8 cellular contexts compared by ENCODE assay signal in the genomic region with DNA sequence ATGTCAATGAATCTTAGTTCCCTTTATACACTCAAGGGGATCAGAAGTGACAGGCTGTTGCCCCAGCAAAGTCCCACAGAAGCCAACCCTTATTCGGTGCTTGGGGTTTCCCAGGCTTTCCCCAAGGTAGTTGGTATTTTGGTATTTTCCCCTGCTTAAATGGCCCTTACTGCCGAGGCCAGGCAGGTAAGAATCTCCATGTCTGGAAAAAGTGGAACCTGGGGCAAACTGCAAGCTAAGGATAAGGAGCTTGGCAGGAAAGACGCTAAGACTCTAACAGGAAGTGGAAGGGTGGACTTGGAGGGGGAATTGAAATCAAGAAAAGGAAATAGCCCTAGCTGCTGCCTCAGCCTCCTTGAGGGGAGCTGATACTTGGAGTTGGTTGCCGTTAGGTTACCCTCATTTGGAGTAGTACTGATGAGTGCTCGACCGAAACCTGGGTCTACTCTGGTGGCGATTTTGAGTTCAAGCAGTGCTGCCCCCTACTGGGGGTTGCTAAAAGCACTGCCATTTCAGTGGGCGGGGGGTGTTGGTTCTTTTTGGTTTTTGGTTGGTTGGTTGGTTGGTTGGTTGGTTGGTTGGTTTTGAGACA. TPM values are rescaled to one million over a fixed set of nuclear protein-coding genes. Genes with fewer than 3 reads are reported as not detected.
DNase-seq lines count a peak whose midpoint lies in the region; ATAC-seq and TF ChIP-seq lines count a peak whose summit lies in the region.

No MANE protein-coding gene starts in this region.

- DNase-seq in AG09319 (ENCODE audit: extremely low read depth, low read depth) (no peak), T follicular helper cell (ENCODE audit: low read depth) (peak; percentile 48), kidney tubule cell (ENCODE audit: low spot score) (peak; percentile 45), DMS153 (lab: John Stamatoyannopoulos, UW) (no peak)
- DNase-seq in activated naive CD8-positive, alpha-beta T cell treated with anti-CD3 and anti-CD28 coated beads for 36 hours, result peak; percentile 70
- peak; percentile 48 to 60 for DNase-seq in stimulated activated CD8-positive, alpha-beta memory T cell treated with anti-CD3 and anti-CD28 coated beads, Interleukin-15, amount 100 ng/mL, for 48 hours (ENCODE audit: low read depth in 2 of 2)

- no peaks in the 10 kb centered on the region for H3K9me3 Mint-ChIP-seq in activated naive CD8-positive, alpha-beta T cell treated with anti-CD3 and anti-CD28 coated beads for 36 hours

- peak overlapping the region; percentile 82 for H3K27ac Mint-ChIP-seq in activated naive CD8-positive, alpha-beta T cell treated with anti-CD3 and anti-CD28 coated beads for 36 hours

- ATAC-seq in GM18873 (IDR thresholded peaks at IDR 0.05; ENCODE audit: low FRiP score, unreplicated experiment) (peak; percentile 53), HG03108 (IDR thresholded peaks at IDR 0.05; ENCODE audit: unreplicated experiment) (peak; percentile 52)

- peaks cover 20% of the 10 kb centered on the region for H3K36me3 Mint-ChIP-seq in activated naive CD8-positive, alpha-beta T cell treated with anti-CD3 and anti-CD28 coated beads for 36 hours

- peaks cover 33% of the 10 kb centered on the region for H3K4me1 Mint-ChIP-seq in activated naive CD8-positive, alpha-beta T cell treated with anti-CD3 and anti-CD28 coated beads for 36 hours

- TF ChIP-seq CTCF in AG09319 (IDR thresholded peaks at IDR 0.05; ENCODE audit: low read depth, low read length), result peak; percentile 56

- H3K4me3 Mint-ChIP-seq in activated naive CD8-positive, alpha-beta T cell treated with anti-CD3 and anti-CD28 coated beads for 36 hours, result no peak overlapping the region

- H3K27me3 Mint-ChIP-seq in activated naive CD8-positive, alpha-beta T cell treated with anti-CD3 and anti-CD28 coated beads for 36 hours, result no peaks in the 10 kb centered on the region

RNA-seq across cellular contexts. Expression of a gene that starts 3.3 kb away (rescaled TPM):
- total RNA-seq in activated naive CD8-positive, alpha-beta T cell treated with anti-CD3 and anti-CD28 coated beads for 36 hours, result under 1 TPM; 0.24 to 0.58 TPM

RNA-seq across cellular contexts. Expression of a gene that starts 12.5 kb away (rescaled TPM):
- total RNA-seq in activated naive CD8-positive, alpha-beta T cell treated with anti-CD3 and anti-CD28 coated beads for 36 hours, result 10 to 100 TPM; 94.6 to 97.7 TPM

RNA-seq across cellular contexts. Expression of a gene that starts 12.8 kb away (rescaled TPM):
- total RNA-seq in activated naive CD8-positive, alpha-beta T cell treated with anti-CD3 and anti-CD28 coated beads for 36 hours, result 10 to 100 TPM; 23.6 to 25.1 TPM

RNA-seq across cellular contexts. Expression of a gene that starts 34.8 kb away (rescaled TPM):
- total RNA-seq in activated naive CD8-positive, alpha-beta T cell treated with anti-CD3 and anti-CD28 coated beads for 36 hours, result 10 to 100 TPM; 47.5 to 52.2 TPM

RNA-seq across cellular contexts. Expression of a gene that starts 40.5 kb away (rescaled TPM):
- 100 to 1,000 TPM; 562 to 566 TPM for total RNA-seq in activated naive CD8-positive, alpha-beta T cell treated with anti-CD3 and anti-CD28 coated beads for 36 hours

Comparison
In these comparisons a context has a peak if more than half of its experiments do, and no peak if none do; other contexts are left out.
1. DNase-seq: peak in T follicular helper cell (single experiment), activated naive CD8-positive, alpha-beta T cell treated with anti-CD3 and anti-CD28 coated beads for 36 hours (single experiment), kidney tubule cell (single experiment) and stimulated activated CD8-positive, alpha-beta memory T cell treated with anti-CD3 and anti-CD28 coated beads, Interleukin-15, amount 100 ng/mL, for 48 hours (2 of 2); none in AG09319 (single experiment) and DMS153 (single experiment).